In the genomic region with DNA sequence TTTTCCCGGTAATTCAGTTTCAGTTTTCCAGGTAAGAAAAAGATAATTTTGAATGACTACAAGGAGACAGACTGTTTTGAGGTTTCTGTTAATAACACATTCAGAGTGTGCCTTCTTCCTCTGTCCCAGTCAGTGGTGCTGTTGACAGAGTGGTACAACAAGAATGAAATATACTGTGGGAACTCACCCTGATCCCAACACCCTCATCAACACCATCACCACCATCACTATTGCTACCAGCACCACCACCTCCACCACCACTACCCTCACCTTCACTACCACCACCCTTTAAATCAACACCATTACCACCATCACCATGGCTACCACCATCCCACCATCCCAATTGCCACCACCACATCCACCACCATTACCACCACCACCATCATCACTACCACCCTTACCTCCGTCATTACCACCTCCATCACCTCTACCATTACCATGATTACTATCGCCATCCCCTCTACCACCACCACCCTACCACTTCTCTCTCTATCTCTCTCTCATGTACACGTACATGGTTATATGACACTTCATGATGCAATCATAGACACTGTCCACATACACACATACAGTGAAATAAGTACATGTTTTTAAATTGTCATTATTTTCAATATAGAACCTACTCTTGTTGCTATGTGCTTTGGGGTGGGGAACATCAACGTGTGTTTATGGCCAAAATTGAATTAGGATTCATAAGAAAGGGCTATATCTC, we compare ENCODE assay signal across 21 cellular contexts.
DNase-seq lines count a peak whose midpoint lies in the region; ATAC-seq and TF ChIP-seq lines count a peak whose summit lies in the region.
"Had no signal": no experiment of that assay in that cellular context is flagged by ENCODE, and none has a peak within 500 bp of the region (broad histone marks: within the 10 kb centered on the region; RNA-seq: fewer than 3 reads in every experiment).

No MANE protein-coding gene starts in this region.

- H4K91ac ChIP-seq in neuronal stem cell (ENCODE audit: low read depth, low read length, poor library complexity): no peak overlapping the region

- H2BK5ac ChIP-seq in neuronal stem cell (ENCODE audit: low read length): no peak overlapping the region

- peaks cover 14% of the 10 kb centered on the region for H3K36me3 Mint-ChIP-seq in activated CD8-positive, alpha-beta memory T cell treated with anti-CD3 and anti-CD28 coated beads, Interleukin-2, amount 10 ng/mL, durations not matched to agents 7 days and 5 days
- peaks cover 2% of the 10 kb centered on the region for H3K36me3 Mint-ChIP-seq in effector memory CD8-positive, alpha-beta T cell (ENCODE audit: insufficient read depth)
- H3K36me3 Mint-ChIP-seq in osteocyte (ENCODE audit: unreplicated experiment): peaks cover 10% of the 10 kb centered on the region
- H3K36me3 Mint-ChIP-seq: CD4-positive, CD25-positive, alpha-beta regulatory T cell had no signal

- H3K14ac ChIP-seq in neuronal stem cell (ENCODE audit: low read length): no peak overlapping the region

- H3K4me3 ChIP-seq in HEK293 (ENCODE audit: low read depth, low read length): no peak overlapping the region
- H3K4me3 ChIP-seq in neuronal stem cell (ENCODE audit: low read length in 2 of 2): no peak overlapping the region
- H3K4me3 ChIP-seq: PC-9, SK-N-MC had no signal

- no peak overlapping the region for H3K9ac ChIP-seq in neuronal stem cell (ENCODE audit: low read depth, low read length, poor library complexity)

- H2BK15ac ChIP-seq in neuronal stem cell (ENCODE audit: low read length): no peak overlapping the region

- no peak overlapping the region for H3K4me2 ChIP-seq in neuronal stem cell (ENCODE audit: insufficient read depth, low read length, poor library complexity, severe bottlenecking)
- H3K4me2 ChIP-seq: PC-9 had no signal

- ATAC-seq in activated CD8-positive, alpha-beta memory T cell treated with anti-CD3 and anti-CD28 coated beads, Interleukin-2, amount 10 ng/mL, durations not matched to agents 7 days and 5 days: no peak
- ATAC-seq in effector memory CD8-positive, alpha-beta T cell (replicated peaks): peak; percentile 40
- ATAC-seq in GM19351 (IDR thresholded peaks at IDR 0.05; ENCODE audit: unreplicated experiment): no peak

- WGBS in neuronal stem cell (ENCODE audit: extremely low coverage in 2 of 2, insufficient read length in 2 of 2, insufficient replicate concordance in 1 of 2), 2 donors: no CpG with 5 or more reads among the region's 5 CpGs

- no peak overlapping the region for H4K8ac ChIP-seq in neuronal stem cell (ENCODE audit: low read depth, low read length)

- H3K9me3 ChIP-seq in HEK293 (ENCODE audit: control insufficient read depth, insufficient read depth, low read depth, low read length) (no peaks in the 10 kb centered on the region), neuronal stem cell (replicated peaks in 1 of 2; ENCODE audit: control insufficient read depth in 2 of 2, insufficient read depth in 1 of 2, low read depth in 1 of 2, low read length in 2 of 2) (no peaks in the 10 kb centered on the region)

- no peak overlapping the region for H2AFZ ChIP-seq in neuronal stem cell (ENCODE audit: low read length)
- H2AFZ ChIP-seq: PC-9 had no signal

- no peak overlapping the region for H2AK5ac ChIP-seq in neuronal stem cell (ENCODE audit: low read depth, low read length)

- H3K4me1 ChIP-seq in HEK293 (ENCODE audit: control insufficient read depth, insufficient read depth, low read length) (no peaks in the 10 kb centered on the region), neuronal stem cell (ENCODE audit: control insufficient read depth in 2 of 2, insufficient read depth in 1 of 2, low read depth in 1 of 2, low read length in 2 of 2) (no peaks in the 10 kb centered on the region)

- no peak overlapping the region for H2BK120ac ChIP-seq in neuronal stem cell (ENCODE audit: low read depth, low read length)

- H3K23ac ChIP-seq in neuronal stem cell (ENCODE audit: low read depth, low read length, poor library complexity): no peak overlapping the region

- CTCF ChIA-PET in activated CD8-positive, alpha-beta memory T cell treated with anti-CD3 and anti-CD28 coated beads, Interleukin-2, amount 10 ng/mL, durations not matched to agents 7 days and 5 days (lab: Charles Lee): no interaction called here
- CTCF ChIA-PET in HEK293 (lab: Yijun Ruan, JAX): no interaction called here

- H3K79me1 ChIP-seq in neuronal stem cell (ENCODE audit: low read depth, low read length): no peaks in the 10 kb centered on the region

- no peak overlapping the region for H3K4me3 Mint-ChIP-seq in activated CD8-positive, alpha-beta memory T cell treated with anti-CD3 and anti-CD28 coated beads, Interleukin-2, amount 10 ng/mL, durations not matched to agents 7 days and 5 days
- H3K4me3 Mint-ChIP-seq in effector memory CD8-positive, alpha-beta T cell: no peak overlapping the region
- H3K4me3 Mint-ChIP-seq in osteocyte (ENCODE audit: unreplicated experiment): no peak overlapping the region
- H3K4me3 Mint-ChIP-seq: CD4-positive, CD25-positive, alpha-beta regulatory T cell had no signal

- no peak overlapping the region for H3K27ac ChIP-seq in HEK293 (ENCODE audit: extremely low read depth, low read depth, low read length)
- no peak overlapping the region for H3K27ac ChIP-seq in neuronal stem cell (replicated peaks; ENCODE audit: low read length)
- H3K27ac ChIP-seq: PC-9, SK-N-MC had no signal

- TF ChIP-seq CTCF in HEK293 (tag by site-specific recombination; IDR thresholded peaks at IDR 0.05): no peak
- no peak for TF ChIP-seq CTCF in osteocyte (IDR thresholded peaks at IDR 0.05)

- peak overlapping the region; percentile 42 for H3K27ac Mint-ChIP-seq in activated CD8-positive, alpha-beta memory T cell treated with anti-CD3 and anti-CD28 coated beads, Interleukin-2, amount 10 ng/mL, durations not matched to agents 7 days and 5 days
- no peak overlapping the region for H3K27ac Mint-ChIP-seq in effector memory CD8-positive, alpha-beta T cell
- peak overlapping the region; percentile 3 for H3K27ac Mint-ChIP-seq in osteocyte (ENCODE audit: unreplicated experiment)
- H3K27ac Mint-ChIP-seq: CD4-positive, CD25-positive, alpha-beta regulatory T cell had no signal

- H3K36me3 ChIP-seq in HEK293 (ENCODE audit: control insufficient read depth in 2 of 2, insufficient read depth in 1 of 2, low read length in 2 of 2): no peaks in the 10 kb centered on the region
- no peaks in the 10 kb centered on the region for H3K36me3 ChIP-seq in neuronal stem cell (replicated peaks in 1 of 2; ENCODE audit: control insufficient read depth in 2 of 2, insufficient read depth in 2 of 2, low read length in 2 of 2)

- no peaks in the 10 kb centered on the region for H3K9me3 Mint-ChIP-seq in activated CD8-positive, alpha-beta memory T cell treated with anti-CD3 and anti-CD28 coated beads, Interleukin-2, amount 10 ng/mL, durations not matched to agents 7 days and 5 days (ENCODE audit: low read depth)
- H3K9me3 Mint-ChIP-seq in effector memory CD8-positive, alpha-beta T cell: no peaks in the 10 kb centered on the region
- peaks cover 3% of the 10 kb centered on the region for H3K9me3 Mint-ChIP-seq in osteocyte (ENCODE audit: unreplicated experiment)
- H3K9me3 Mint-ChIP-seq: CD4-positive, CD25-positive, alpha-beta regulatory T cell had no signal

- DNase-seq in activated CD8-positive, alpha-beta memory T cell treated with anti-CD3 and anti-CD28 coated beads, Interleukin-2, amount 10 ng/mL, durations not matched to agents 7 days and 5 days: no peak
- no peak for DNase-seq in activated CD8-positive, alpha-beta memory T cell treated with anti-CD3 and anti-CD28 coated beads, Interleukin-2, amount 50 U/mL, for 48 hours
- no peak for DNase-seq in effector memory CD8-positive, alpha-beta T cell
- DNase-seq in osteocyte (ENCODE audit: extremely low spot score, unreplicated experiment): no peak
- no peak for DNase-seq in neuronal stem cell (ENCODE audit: low spot score)
- DNase-seq in NCI-H82 (lab: John Stamatoyannopoulos, UW): no peak
- DNase-seq: CD4-positive, CD25-positive, alpha-beta regulatory T cell; EL; GF-D8; MM.1S; NCI-H1048; NCI-H1417 treated with DMSO at 0.1 percent for 48 hours; NCI-H187; NCI-H2107; NCI-H510A; PC-9; RPMI8226; SHP77 had no signal

- H3K4me1 Mint-ChIP-seq in activated CD8-positive, alpha-beta memory T cell treated with anti-CD3 and anti-CD28 coated beads, Interleukin-2, amount 10 ng/mL, durations not matched to agents 7 days and 5 days: peaks cover 33% of the 10 kb centered on the region
- peaks cover 4 to 8% of the 10 kb centered on the region in 2 donors for H3K4me1 Mint-ChIP-seq in effector memory CD8-positive, alpha-beta T cell (ENCODE audit: low read depth in 2 of 2)
- peaks cover 8% of the 10 kb centered on the region for H3K4me1 Mint-ChIP-seq in osteocyte (ENCODE audit: unreplicated experiment)

- no peaks in the 10 kb centered on the region for H3K27me3 Mint-ChIP-seq in activated CD8-positive, alpha-beta memory T cell treated with anti-CD3 and anti-CD28 coated beads, Interleukin-2, amount 10 ng/mL, durations not matched to agents 7 days and 5 days
- no peaks in the 10 kb centered on the region for H3K27me3 Mint-ChIP-seq in effector memory CD8-positive, alpha-beta T cell
- no peaks in the 10 kb centered on the region for H3K27me3 Mint-ChIP-seq in osteocyte (ENCODE audit: unreplicated experiment)
- H3K27me3 Mint-ChIP-seq: CD4-positive, CD25-positive, alpha-beta regulatory T cell had no signal

- POLR2A ChIA-PET in HEK293 (lab: Yijun Ruan, JAX): no interaction called here

- no peak overlapping the region for H3K4ac ChIP-seq in neuronal stem cell (ENCODE audit: low read length)

- no peak overlapping the region for H3K18ac ChIP-seq in neuronal stem cell (ENCODE audit: low read length)

- no peak overlapping the region for H2BK12ac ChIP-seq in neuronal stem cell (ENCODE audit: low read length)

- no peaks in the 10 kb centered on the region for H3K27me3 ChIP-seq in neuronal stem cell (ENCODE audit: control insufficient read depth in 3 of 3, insufficient read depth in 3 of 3, low read depth in 1 of 3, low read length in 3 of 3)

TF ChIP-seq in HEK293, 187 proteins besides CTCF, POLR2A, EP300 and RAD21:
- TF ChIP-seq ZNF266 (tag by site-specific recombination; IDR thresholded peaks at IDR 0.05; ENCODE audit: low read depth): 0 out of 2 replicates have a peak, but pooled peaks have one; percentile 27
- no peak for TF ChIP-seq PRDM1 (tag by site-specific recombination; IDR thresholded peaks at IDR 0.05)
- no peak for TF ChIP-seq ZNF549 (tag by site-specific recombination; IDR thresholded peaks at IDR 0.05)
- peak; percentile 72; the same call in 1 of the 2 replicates for TF ChIP-seq ZNF239 (tag by site-specific recombination; IDR thresholded peaks at IDR 0.05)

Comparison
In these comparisons a context has a peak if more than half of its experiments do, and no peak if none do; other contexts are left out.
1. H3K27ac Mint-ChIP-seq: peak in activated CD8-positive, alpha-beta memory T cell treated with anti-CD3 and anti-CD28 coated beads, Interleukin-2, amount 10 ng/mL, durations not matched to agents 7 days and 5 days (single experiment) and osteocyte (single experiment); none in effector memory CD8-positive, alpha-beta T cell (0 of 2).